32 cellular contexts compared by ENCODE assay signal in genomic region chr2:196448680-196449079, GRCh38.
"Had no signal": no experiment of that assay in that cellular context is flagged by ENCODE, and none has a peak within 500 bp of the region (broad histone marks: within the 10 kb centered on the region; RNA-seq: fewer than 3 reads in every experiment).

No MANE protein-coding gene starts in this region.

- H3K4me3 Mint-ChIP-seq: activated T-cell treated with anti-CD3 and anti-CD28 coated beads, Interleukin-2, amount 50 U/mL, for 72 hours; immature natural killer cell; mesothelial cell of epicardium; naive B cell; stimulated activated memory B cell treated with anti-CD40 and anti-IgM and Interleukin-4, amounts not matched to agents 10 μg/mL and 1 μg/mL and 100 μg/mL, for 72 hours; stimulated activated naive CD8-positive, alpha-beta T cell treated with anti-CD3 and anti-CD28 coated beads, Interleukin-15, amount 100 ng/mL, for 72 hours; type B pancreatic cell had no signal

- H3K27ac Mint-ChIP-seq: activated naive CD4-positive, alpha-beta T cell treated with anti-CD3 and anti-CD28 coated beads, Interleukin-2, amount 50 U/mL, for 72 hours; activated T-cell treated with anti-CD3 and anti-CD28 coated beads, Interleukin-2, amount 50 U/mL, for 72 hours; immature natural killer cell; mesothelial cell of epicardium; naive B cell; stimulated activated memory B cell treated with anti-CD40 and anti-IgM and Interleukin-4, amounts not matched to agents 10 μg/mL and 1 μg/mL and 100 μg/mL, for 72 hours; stimulated activated naive CD8-positive, alpha-beta T cell treated with anti-CD3 and anti-CD28 coated beads, Interleukin-15, amount 100 ng/mL, for 72 hours; type B pancreatic cell had no signal

- H3K27me3 ChIP-seq: breast epithelium, esophagus muscularis mucosa, heart left ventricle, pancreas, right atrium auricular region, uterus had no signal

- H3K4me3 ChIP-seq: breast epithelium, esophagus muscularis mucosa, heart left ventricle, pancreas, right atrium auricular region, smooth muscle cell, uterus had no signal

- H3K4me1 Mint-ChIP-seq: immature natural killer cell; stimulated activated memory B cell treated with anti-CD40 and anti-IgM and Interleukin-4, amounts not matched to agents 10 μg/mL and 1 μg/mL and 100 μg/mL, for 72 hours; stimulated activated naive CD8-positive, alpha-beta T cell treated with anti-CD3 and anti-CD28 coated beads, Interleukin-15, amount 100 ng/mL, for 72 hours had no signal

- H3K4me1 ChIP-seq: breast epithelium, foreskin keratinocyte, pancreas, uterus had no signal

- ATAC-seq: activated naive CD4-positive, alpha-beta T cell treated with anti-CD3 and anti-CD28 coated beads, Interleukin-2, amount 50 U/mL, for 72 hours; foreskin keratinocyte; heart left ventricle; left colon; pancreas; stimulated activated memory B cell treated with anti-CD40 and anti-IgM and Interleukin-4, amounts not matched to agents 10 μg/mL and 1 μg/mL and 100 μg/mL, for 72 hours; stimulated activated naive CD8-positive, alpha-beta T cell treated with anti-CD3 and anti-CD28 coated beads, Interleukin-15, amount 100 ng/mL, for 72 hours had no signal

- H3K9me3 ChIP-seq: breast epithelium, esophagus muscularis mucosa, heart left ventricle, pancreas, right atrium auricular region, uterus had no signal

- H3K9me3 Mint-ChIP-seq: activated naive CD4-positive, alpha-beta T cell treated with anti-CD3 and anti-CD28 coated beads, Interleukin-2, amount 50 U/mL, for 72 hours; stimulated activated naive CD8-positive, alpha-beta T cell treated with anti-CD3 and anti-CD28 coated beads, Interleukin-15, amount 100 ng/mL, for 72 hours; type B pancreatic cell had no signal

- H3K27me3 Mint-ChIP-seq: naive B cell; stimulated activated memory B cell treated with anti-CD40 and anti-IgM and Interleukin-4, amounts not matched to agents 10 μg/mL and 1 μg/mL and 100 μg/mL, for 72 hours; stimulated activated naive CD8-positive, alpha-beta T cell treated with anti-CD3 and anti-CD28 coated beads, Interleukin-15, amount 100 ng/mL, for 72 hours; type B pancreatic cell had no signal

- H3K36me3 ChIP-seq: breast epithelium, esophagus muscularis mucosa, heart left ventricle, pancreas, right atrium auricular region, uterus had no signal

- H3K27ac ChIP-seq: breast epithelium, esophagus muscularis mucosa, foreskin keratinocyte, heart left ventricle, pancreas, right atrium auricular region, uterus had no signal

- DNase-seq: activated CD4-positive, alpha-beta T cell treated with anti-CD3 and anti-CD28 coated beads for 4 hours; activated CD4-positive, alpha-beta T cell treated with anti-CD3 and anti-CD28 coated beads, Interleukin-2, amount 50 U/mL, for 4 hours; activated naive CD4-positive, alpha-beta T cell; activated T-cell treated with anti-CD3 and anti-CD28 coated beads for 4 hours; activated T-cell treated with anti-CD3 and anti-CD28 coated beads, Interleukin-2, amount 50 U/mL, for 72 hours; central memory CD4-positive, alpha-beta T cell; dermis blood vessel endothelial cell; effector CD4-positive, alpha-beta T cell; foreskin keratinocyte; heart left ventricle; hypothalamus; immature natural killer cell; kidney; left colon; mammary epithelial cell; naive B cell; nucleus accumbens; pancreas; stimulated activated CD4-positive, alpha-beta T cell treated with anti-CD3 and anti-CD28 coated beads, Interleukin-1b, Interleukin-23, amount 100 ng/mL, for 48 hours; stimulated activated CD4-positive, alpha-beta T cell treated with anti-CD3 and anti-CD28 coated beads, Interleukin-4, amount 100 ng/mL, for 4 hours; stimulated activated CD8-positive, alpha-beta memory T cell treated with anti-CD3 and anti-CD28 coated beads, Interleukin-4, amount 100 ng/mL, for 48 hours; stimulated activated naive CD8-positive, alpha-beta T cell treated with anti-CD3 and anti-CD28 coated beads, Interleukin-15, amount 100 ng/mL, for 72 hours; substantia nigra; uterus had no signal

- H3K36me3 Mint-ChIP-seq: activated naive CD4-positive, alpha-beta T cell treated with anti-CD3 and anti-CD28 coated beads, Interleukin-2, amount 50 U/mL, for 72 hours; immature natural killer cell; stimulated activated memory B cell treated with anti-CD40 and anti-IgM and Interleukin-4, amounts not matched to agents 10 μg/mL and 1 μg/mL and 100 μg/mL, for 72 hours; type B pancreatic cell had no signal
